2 cellular contexts compared by ENCODE assay signal in genomic region chrX:111503594-111503993, GRCh38.
TF ChIP-seq lines count a peak whose summit lies in the region.

No MANE protein-coding gene starts in this region.

TF ChIP-seq in HepG2, 621 proteins besides CTCF, POLR2A, EP300 and RAD21:
- peak; percentile 82 for TF ChIP-seq MAFF (IDR thresholded peaks at IDR 0.05; ENCODE audit: low read depth, low read length)
- peak; percentile 43 to 80; a peak in 2 of 4 replicates for TF ChIP-seq MAFK (conservative IDR thresholded peaks at IDR 0.05 in 1 of 2, IDR thresholded peaks at IDR 0.05 in 1 of 2; ENCODE audit: low read length in 2 of 2)
- no peak for TF ChIP-seq ZNF468 (CRISPR knock-in tag; IDR thresholded peaks at IDR 0.05)

TF ChIP-seq in K562, 482 proteins besides CTCF, POLR2A, EP300 and RAD21:
- TF ChIP-seq ZNF316 (IDR thresholded peaks at IDR 0.05) = peak; percentile 75
- TF ChIP-seq MAFG (tag; conservative IDR thresholded peaks at IDR 0.05) = peak; percentile 53; the same call in 1 of the 2 replicates
- TF ChIP-seq C11orf30 (IDR thresholded peaks at IDR 0.05; ENCODE audit: low read depth) = peak; percentile 28; the same call in 1 of the 2 replicates
- TF ChIP-seq MAFF (IDR thresholded peaks at IDR 0.05; ENCODE audit: low read length) = peak; percentile 71
- TF ChIP-seq POLR3G (IDR thresholded peaks at IDR 0.05; ENCODE audit: extremely low read depth, insufficient read length, insufficient replicate concordance) = no peak
- no peak for TF ChIP-seq HNRNPL (IDR thresholded peaks at IDR 0.05; ENCODE audit: low read depth, low read length)
- peak; percentile 65 for TF ChIP-seq MAFK (IDR thresholded peaks at IDR 0.05; ENCODE audit: low read length)
TF ChIP-seq in K562: peak in this region for 5.
